Comparison of ENCODE assay signal across 15 cellular contexts in the genomic region with DNA sequence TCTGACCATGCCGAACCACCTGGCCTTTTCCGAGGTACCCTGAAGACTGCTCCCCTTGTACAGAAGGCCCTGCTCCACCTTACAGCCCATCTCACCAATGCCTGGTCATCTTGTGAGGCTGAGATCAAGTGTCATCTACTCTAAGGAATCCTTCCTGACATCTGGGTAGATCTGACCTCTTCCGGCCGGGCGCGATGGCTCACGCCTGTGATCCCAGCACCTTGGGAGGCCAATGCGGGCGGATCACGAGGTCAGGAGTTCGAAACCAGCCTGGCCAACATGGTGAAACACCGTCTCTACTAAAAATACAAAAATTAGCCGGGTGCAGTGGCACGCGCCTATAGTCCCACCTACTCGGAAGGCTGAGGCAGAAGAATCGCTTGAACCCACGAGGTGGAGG. TPM values are rescaled to one million over a fixed set of nuclear protein-coding genes. Genes with fewer than 3 reads are reported as not detected.
A peak's percentile ranks its signal among the peaks of the same experiment; 100 is the strongest.
DNase-seq lines count a peak whose midpoint lies in the region; ATAC-seq and TF ChIP-seq lines count a peak whose summit lies in the region.
"Had no signal": no experiment of that assay in that cellular context is flagged by ENCODE, and none has a peak within 500 bp of the region (broad histone marks: within the 10 kb centered on the region; RNA-seq: fewer than 3 reads in every experiment).

No MANE protein-coding gene starts in this region.

- TF ChIP-seq CTCF in CD14-positive monocyte (IDR thresholded peaks at IDR 0.05), result no peak
- no peak for TF ChIP-seq CTCF in nephron (IDR thresholded peaks at IDR 0.05; ENCODE audit: unreplicated experiment in 3 of 3)
- TF ChIP-seq CTCF in prostate gland (IDR thresholded peaks at IDR 0.05), result no peak

- 94% methylated on average over 18 of the region's 18 CpGs for WGBS in prostate gland

- H3K4me1 Mint-ChIP-seq in CD14-positive monocyte (peaks cover 37% of the 10 kb centered on the region), nephron (peaks cover 20% of the 10 kb centered on the region)
- peaks cover 23% of the 10 kb centered on the region for H3K4me1 Mint-ChIP-seq in activated T-helper 17 cell treated with anti-CD3 and anti-CD28 coated beads, Interleukin-2, amount 50 U/mL, for 72 hours

- H3K9me3 ChIP-seq in prostate gland, result no peaks in the 10 kb centered on the region
- H3K9me3 ChIP-seq: SK-N-SH had no signal

- H3K27ac Mint-ChIP-seq in CD14-positive monocyte (peak overlapping the region in 5 of 7 donors; percentile 74 to 99 (median 99)), nephron (no peak overlapping the region)
- H3K27ac Mint-ChIP-seq in activated T-helper 17 cell treated with anti-CD3 and anti-CD28 coated beads, Interleukin-2, amount 50 U/mL, for 72 hours, result peak overlapping the region; percentile 95

- no peak overlapping the region for H3K4me3 ChIP-seq in prostate gland

- H3K36me3 ChIP-seq in prostate gland, result no peaks in the 10 kb centered on the region

- H3K9me3 Mint-ChIP-seq in CD14-positive monocyte (peaks cover 0 to 5% (median 0%) of the 10 kb centered on the region in 7 donors), nephron (no peaks in the 10 kb centered on the region)
- H3K9me3 Mint-ChIP-seq in activated T-helper 17 cell treated with anti-CD3 and anti-CD28 coated beads, Interleukin-2, amount 50 U/mL, for 72 hours, result no peaks in the 10 kb centered on the region

- no peaks in the 10 kb centered on the region for H3K27me3 ChIP-seq in prostate gland (replicated peaks; ENCODE audit: insufficient read depth)

- intact Hi-C loops in CD14-positive monocyte (cut with micrococcal nuclease), result loop anchor here (5.0 to 10.0 kb wide), 2 partner anchors 51 to 134 kb away; a partner anchor contains a TSS
- intact Hi-C loops in prostate gland (cut with DNase I), result no loop called here

- DNase-seq in CD14-positive monocyte (ENCODE audit: low spot score) (no peak), prostate gland (ENCODE audit: low spot score) (no peak), NCI-H1092 (lab: John Stamatoyannopoulos, UW) (no peak)
- DNase-seq: DMS153, H7, NCI-H1417 treated with DMSO at 0.1 percent for 48 hours, NCI-H1930, NCI-H526 treated with DMSO at 0.1 percent for 48 hours, SHP77, SK-N-SH had no signal

- H3K27ac ChIP-seq in prostate gland, result no peak overlapping the region

- H3K4me1 ChIP-seq in prostate gland (replicated peaks), result peaks cover 2% of the 10 kb centered on the region

- no peak for TF ChIP-seq POLR2A in prostate gland (IDR thresholded peaks at IDR 0.05)

- H3K36me3 Mint-ChIP-seq in CD14-positive monocyte (peaks cover 5 to 14% of the 10 kb centered on the region in 2 donors), nephron (ENCODE audit: low read depth) (no peaks in the 10 kb centered on the region)
- peaks cover 34% of the 10 kb centered on the region for H3K36me3 Mint-ChIP-seq in activated T-helper 17 cell treated with anti-CD3 and anti-CD28 coated beads, Interleukin-2, amount 50 U/mL, for 72 hours (ENCODE audit: low read depth)

- H3K27me3 Mint-ChIP-seq in CD14-positive monocyte (ENCODE audit: low read depth in 3 of 3), result no peaks in the 10 kb centered on the region
- no peaks in the 10 kb centered on the region for H3K27me3 Mint-ChIP-seq in activated T-helper 17 cell treated with anti-CD3 and anti-CD28 coated beads, Interleukin-2, amount 50 U/mL, for 72 hours
- H3K27me3 Mint-ChIP-seq in nephron (ENCODE audit: low read depth), result peaks cover 6% of the 10 kb centered on the region

- H3K4me3 Mint-ChIP-seq in CD14-positive monocyte (no peak overlapping the region), nephron (peak overlapping the region in 2 of 3 experiments; percentile 20 to 21)
- peak overlapping the region; percentile 94 for H3K4me3 Mint-ChIP-seq in activated T-helper 17 cell treated with anti-CD3 and anti-CD28 coated beads, Interleukin-2, amount 50 U/mL, for 72 hours

- ATAC-seq in GM18498 (IDR thresholded peaks at IDR 0.05; ENCODE audit: unreplicated experiment) (peak; percentile 4), GM19351 (IDR thresholded peaks at IDR 0.05; ENCODE audit: unreplicated experiment) (no peak), GM21737 (IDR thresholded peaks at IDR 0.05; ENCODE audit: unreplicated experiment) (no peak)
- no peak for ATAC-seq in activated T-helper 17 cell treated with anti-CD3 and anti-CD28 coated beads, Interleukin-2, amount 50 U/mL, for 72 hours (replicated peaks)

RNA-seq across cellular contexts. Expression of a gene that starts 2.1 kb away (rescaled TPM):
- polyA plus RNA-seq in CD14-positive monocyte, result 10 to 100 TPM; 50.9 to 62.2 TPM
- 100 to 1,000 TPM in 1 of 2 donors, 10 to 100 TPM in 1; 56.8 to 101 TPM for total RNA-seq in activated T-helper 17 cell treated with anti-CD3 and anti-CD28 coated beads, Interleukin-2, amount 50 U/mL, for 72 hours
- 10 to 100 TPM; 40.6 to 44.6 TPM for total RNA-seq in prostate gland

RNA-seq across cellular contexts. Expression of a gene that starts 52.3 kb away (rescaled TPM):
- polyA plus RNA-seq in CD14-positive monocyte, result 10 to 100 TPM; 21.9 to 30.1 TPM
- total RNA-seq in activated T-helper 17 cell treated with anti-CD3 and anti-CD28 coated beads, Interleukin-2, amount 50 U/mL, for 72 hours, result 10 to 100 TPM; 24.6 to 55.0 TPM
- 10 to 100 TPM; 12.0 to 28.5 TPM for total RNA-seq in prostate gland

Comparison
In these comparisons a context has a peak if more than half of its experiments do, and no peak if none do; other contexts are left out.
1. H3K27ac Mint-ChIP-seq: peak in CD14-positive monocyte (5 of 7) and activated T-helper 17 cell treated with anti-CD3 and anti-CD28 coated beads, Interleukin-2, amount 50 U/mL, for 72 hours (single experiment); none in nephron (0 of 3).
2. H3K4me3 Mint-ChIP-seq: peak in activated T-helper 17 cell treated with anti-CD3 and anti-CD28 coated beads, Interleukin-2, amount 50 U/mL, for 72 hours (single experiment) and nephron (2 of 3); none in CD14-positive monocyte (0 of 2).